ENCODE assay signal across 9 cellular contexts in the genomic region with DNA sequence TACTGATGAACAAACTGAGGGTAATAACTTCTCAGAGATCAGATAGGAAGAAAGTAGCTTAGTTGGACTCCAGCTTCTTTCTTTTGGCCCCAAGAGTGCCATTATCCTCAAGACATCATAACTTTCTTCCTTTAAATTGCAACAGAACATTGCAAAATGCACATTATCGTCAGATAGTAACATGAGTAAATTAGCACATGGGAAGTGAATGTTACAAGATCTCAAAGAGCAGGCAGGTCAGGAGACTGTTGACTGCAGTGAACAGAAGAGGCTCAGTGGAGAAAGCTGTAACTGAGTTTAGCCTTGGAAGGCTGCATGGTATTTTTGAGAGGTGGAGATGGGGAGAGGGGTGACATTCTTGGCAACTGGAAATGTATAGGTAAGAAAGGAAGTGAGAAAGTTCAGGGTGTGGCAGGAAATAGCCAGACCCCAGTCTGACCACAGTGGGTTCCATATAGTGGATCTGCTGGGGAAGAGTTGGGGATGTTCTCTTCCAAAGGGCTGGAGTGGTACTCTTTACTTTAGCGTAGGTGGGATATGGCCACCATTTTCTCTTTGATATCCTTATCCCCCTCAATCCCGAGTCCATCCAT.
DNase-seq lines count a peak whose midpoint lies in the region; ATAC-seq, FAIRE-seq and TF ChIP-seq lines count a peak whose summit lies in the region.
"Had no signal": no experiment of that assay in that cellular context is flagged by ENCODE, and none has a peak within 500 bp of the region (broad histone marks: within the 10 kb centered on the region; RNA-seq: fewer than 3 reads in every experiment).

No MANE protein-coding gene starts in this region.

- H3K27me3 ChIP-seq in heart left ventricle = peaks cover 0 to 8% (median 0%) of the 10 kb centered on the region in 9 donors
- H3K27me3 ChIP-seq in left ventricle myocardium inferior (ENCODE audit: low read depth) = peaks cover 59% of the 10 kb centered on the region
- H3K27me3 ChIP-seq in gastroesophageal sphincter = no peaks in the 10 kb centered on the region
- no peaks in the 10 kb centered on the region for H3K27me3 ChIP-seq in upper lobe of right lung

- TF ChIP-seq CTCF in heart left ventricle (IDR thresholded peaks at IDR 0.05) (no peak), left ventricle myocardium inferior (IDR thresholded peaks at IDR 0.05; ENCODE audit: borderline replicate concordance) (no peak), gastroesophageal sphincter (IDR thresholded peaks at IDR 0.05) (no peak), upper lobe of right lung (IDR thresholded peaks at IDR 0.05) (no peak)

- H3K27ac ChIP-seq in heart left ventricle (peak overlapping the region in 3 of 12 donors; percentile 18 to 85 (median 40)), left ventricle myocardium inferior (replicated peaks) (no peak overlapping the region), gastroesophageal sphincter (peak overlapping the region in 2 of 4 donors; percentile 51 to 66), upper lobe of right lung (peak overlapping the region; percentile 65)

- H3K27ac Mint-ChIP-seq in T-cell = peak overlapping the region; percentile 78

- TF ChIP-seq EP300 in gastroesophageal sphincter (IDR thresholded peaks at IDR 0.05) = no peak

- no peak for DNase-seq in heart left ventricle
- no peak for DNase-seq in left ventricle myocardium inferior
- no peak for DNase-seq in T-cell
- DNase-seq in upper lobe of right lung = no peak
- no peak for DNase-seq in NCI-H1694 treated with DMSO at 0.1 percent for 48 hours (lab: John Stamatoyannopoulos, UW)
- no peak for DNase-seq in GM12892 (ENCODE audit: insufficient read length)
- DNase-seq in NCI-H526 treated with DMSO at 0.1 percent for 48 hours (lab: John Stamatoyannopoulos, UW) = no peak
- DNase-seq: DMS 273 treated with DMSO at 0.1 percent for 48 hours had no signal

- H3K4me1 ChIP-seq in heart left ventricle = peaks cover 0 to 58% (median 0%) of the 10 kb centered on the region in 12 donors
- no peaks in the 10 kb centered on the region for H3K4me1 ChIP-seq in left ventricle myocardium inferior
- H3K4me1 ChIP-seq in gastroesophageal sphincter = no peaks in the 10 kb centered on the region
- H3K4me1 ChIP-seq in upper lobe of right lung = peaks cover 29% of the 10 kb centered on the region

- no peak for FAIRE-seq in GM12892 (lab: Jason Lieb, UNC)

- peaks cover 2 to 4% of the 10 kb centered on the region in 2 donors for H3K27me3 Mint-ChIP-seq in T-cell

- no peaks in the 10 kb centered on the region for H3K36me3 ChIP-seq in heart left ventricle
- H3K36me3 ChIP-seq in left ventricle myocardium inferior = no peaks in the 10 kb centered on the region
- H3K36me3 ChIP-seq in gastroesophageal sphincter = no peaks in the 10 kb centered on the region
- H3K36me3 ChIP-seq in upper lobe of right lung = no peaks in the 10 kb centered on the region

- H3K4me3 ChIP-seq in heart left ventricle (no peak overlapping the region), left ventricle myocardium inferior (no peak overlapping the region), gastroesophageal sphincter (no peak overlapping the region), upper lobe of right lung (no peak overlapping the region)

- H3K9me3 Mint-ChIP-seq in T-cell = no peaks in the 10 kb centered on the region

- 62 to 70% (median 68%) methylated on average over 3 of the region's 3 CpGs for WGBS in heart left ventricle, 4 donors
- WGBS in gastroesophageal sphincter (ENCODE audit: low coverage in 1 of 2), 2 donors = 81 to 87% methylated on average over 1 to 3 of the region's 3 CpGs

- peak overlapping the region; percentile 29 to 68 (median 55) for H3K4me3 Mint-ChIP-seq in T-cell

- CTCF ChIA-PET in T-cell (lab: Charles Lee) = interaction anchor here in 1 of 2 donors (0.6 to 1.3 kb wide), 4 partner anchors 8 to 775 kb away, joined by 3 to 4 read pairs (median 4); no protein-coding TSS in a partner anchor

- ATAC-seq in heart left ventricle (peak in 3 of 4 donors; percentile 43 to 54 (median 47)), T-cell (replicated peaks in 1 of 4) (no peak), gastroesophageal sphincter (peak; percentile 42), upper lobe of right lung (peak; percentile 63)

- no peaks in the 10 kb centered on the region for H3K9me3 ChIP-seq in heart left ventricle
- no peaks in the 10 kb centered on the region for H3K9me3 ChIP-seq in left ventricle myocardium inferior (replicated peaks)
- no peaks in the 10 kb centered on the region for H3K9me3 ChIP-seq in gastroesophageal sphincter
- H3K9me3 ChIP-seq in upper lobe of right lung = no peaks in the 10 kb centered on the region

- no peaks in the 10 kb centered on the region for H3K36me3 Mint-ChIP-seq in T-cell

- intact Hi-C loops in heart left ventricle (cut with DNase I) (no loop called here), left ventricle myocardium inferior (cut with micrococcal nuclease) (no loop called here), upper lobe of right lung (cut with DNase I) (no loop called here)

- POLR2A ChIA-PET in T-cell (lab: Charles Lee) = interaction anchor here in 1 of 2 donors (0.6 kb wide), 1 partner anchor 39 kb away, joined by 3 read pairs; no protein-coding TSS in a partner anchor

- TF ChIP-seq POLR2A in heart left ventricle (IDR thresholded peaks at IDR 0.05) (no peak), gastroesophageal sphincter (IDR thresholded peaks at IDR 0.05) (no peak), GM12892 (IDR thresholded peaks at IDR 0.05; ENCODE audit: low read depth, low read length) (no peak)

- H3K4me1 Mint-ChIP-seq in T-cell = peaks cover 78 to 83% (median 82%) of the 10 kb centered on the region in 3 donors

Comparison
In these comparisons a context has a peak if more than half of its experiments do, and no peak if none do; other contexts are left out.
1. ATAC-seq: peak in heart left ventricle (3 of 4), gastroesophageal sphincter (single experiment) and upper lobe of right lung (single experiment); none in T-cell (0 of 4).